Comparison of ENCODE assay signal across 11 cellular contexts in genomic region chr9:76868897-76869296, GRCh38. TPM values are rescaled to one million over a fixed set of nuclear protein-coding genes. Genes with fewer than 3 reads are reported as not detected.
DNase-seq lines count a peak whose midpoint lies in the region; ATAC-seq and TF ChIP-seq lines count a peak whose summit lies in the region.
"Had no signal": no experiment of that assay in that cellular context is flagged by ENCODE, and none has a peak within 500 bp of the region (broad histone marks: within the 10 kb centered on the region; RNA-seq: fewer than 3 reads in every experiment).

No MANE protein-coding gene starts in this region.

- H3K4me3 ChIP-seq in adipocyte (ENCODE audit: low read length): peak overlapping the region; percentile 28
- H3K4me3 ChIP-seq: A549 had no signal

- no peak for TF ChIP-seq CTCF in type B pancreatic cell (conservative IDR thresholded peaks at IDR 0.05)

- no peaks in the 10 kb centered on the region for H3K27me3 ChIP-seq in adipocyte (replicated peaks; ENCODE audit: control insufficient read depth, insufficient read depth, low read length)

- H3K27ac Mint-ChIP-seq in type B pancreatic cell: no peak overlapping the region

- H3K9ac ChIP-seq in adipocyte (ENCODE audit: low read length): peak overlapping the region; percentile 70

- H3K4me3 Mint-ChIP-seq in type B pancreatic cell: peak overlapping the region; percentile 23

- H3K36me3 Mint-ChIP-seq in type B pancreatic cell: no peaks in the 10 kb centered on the region

- H3K36me3 ChIP-seq in adipocyte (ENCODE audit: control insufficient read depth, insufficient read depth, low read length, severe bottlenecking): peaks cover 2% of the 10 kb centered on the region

- peak; percentile 46 for DNase-seq in NCI-H510A treated with DMSO at 0.1 percent for 48 hours (lab: John Stamatoyannopoulos, UW)
- DNase-seq in NCI-H510A (lab: John Stamatoyannopoulos, UW): no peak
- no peak for DNase-seq in adipocyte (ENCODE audit: low read depth)
- peak; percentile 86 for DNase-seq in left kidney (ENCODE audit: low read depth, low spot score)
- no peak for DNase-seq in type B pancreatic cell (ENCODE audit: extremely low spot score, unreplicated experiment)
- no peak for DNase-seq in activated naive CD4-positive, alpha-beta T cell treated with Interleukin-2 at 50 U/mL for 16 hours
- no peak for DNase-seq in GM03348 (ENCODE audit: low spot score)
- DNase-seq: activated CD8-positive, alpha-beta memory T cell treated with anti-CD3 and anti-CD28 coated beads, Interleukin-2, amount 50 U/mL, for 4 hours; SIG-M5 had no signal

- H3K27me3 Mint-ChIP-seq in type B pancreatic cell: peaks cover 40% of the 10 kb centered on the region

- no peaks in the 10 kb centered on the region for H3K9me3 Mint-ChIP-seq in type B pancreatic cell

- peaks cover 70% of the 10 kb centered on the region for H3K4me1 ChIP-seq in adipocyte (ENCODE audit: control insufficient read depth, insufficient read depth, low read length)

- H3K9me3 ChIP-seq in adipocyte (ENCODE audit: control insufficient read depth, low read length): no peaks in the 10 kb centered on the region
- H3K9me3 ChIP-seq: A549 had no signal

- ATAC-seq in HG02763 (IDR thresholded peaks at IDR 0.05; ENCODE audit: unreplicated experiment): no peak
- ATAC-seq: A549 had no signal

- H3K4me1 Mint-ChIP-seq in type B pancreatic cell (ENCODE audit: unreplicated experiment): peaks cover 18% of the 10 kb centered on the region

RNA-seq across cellular contexts. Expression of gene PRUNE2, which starts 37.0 kb away (rescaled TPM):
- 3.3 and 6.9 TPM in 2 replicates for total RNA-seq in type B pancreatic cell (ENCODE audit: low replicate concordance)

Comparison
In these comparisons a context has a peak if more than half of its experiments do, and no peak if none do; other contexts are left out.
1. DNase-seq: peak in NCI-H510A treated with DMSO at 0.1 percent for 48 hours (single experiment) and left kidney (single experiment); none in NCI-H510A (single experiment), adipocyte (single experiment), type B pancreatic cell (single experiment), activated naive CD4-positive, alpha-beta T cell treated with Interleukin-2 at 50 U/mL for 16 hours (single experiment) and GM03348 (single experiment).